Comparison of ENCODE assay signal across 27 cellular contexts in genomic region chr6:54173084-54173483, GRCh38.
DNase-seq lines count a peak whose midpoint lies in the region; ATAC-seq and TF ChIP-seq lines count a peak whose summit lies in the region.
"Had no signal": no experiment of that assay in that cellular context is flagged by ENCODE, and none has a peak within 500 bp of the region (broad histone marks: within the 10 kb centered on the region; RNA-seq: fewer than 3 reads in every experiment).

No MANE protein-coding gene starts in this region.

- H3K9me3 Mint-ChIP-seq in activated T-helper 2 cell treated with anti-CD3 and anti-CD28 coated beads, Interferon-gamma antibody, Interleukin-2, Interleukin-4, amounts not matched to agents 10 μg/mL and 5 μg/mL and 100 μg/mL, durations not matched to agents 14 hours and 24 hours and 36 hours, result no peaks in the 10 kb centered on the region
- H3K9me3 Mint-ChIP-seq: activated naive CD8-positive, alpha-beta T cell treated with anti-CD3 and anti-CD28 coated beads, Interleukin-2, amount 10 ng/mL, durations not matched to agents 7 days and 5 days had no signal

- TF ChIP-seq CTCF in AG10803 (conservative IDR thresholded peaks at IDR 0.05; ENCODE audit: low read length) (no peak), uterus (IDR thresholded peaks at IDR 0.05) (no peak)

- H3K27ac Mint-ChIP-seq in activated T-helper 2 cell treated with anti-CD3 and anti-CD28 coated beads, Interferon-gamma antibody, Interleukin-2, Interleukin-4, amounts not matched to agents 10 μg/mL and 5 μg/mL and 100 μg/mL, durations not matched to agents 14 hours and 24 hours and 36 hours, result no peak overlapping the region
- H3K27ac Mint-ChIP-seq: activated naive CD8-positive, alpha-beta T cell treated with anti-CD3 and anti-CD28 coated beads, Interleukin-2, amount 10 ng/mL, durations not matched to agents 7 days and 5 days; stimulated activated memory B cell treated with anti-CD40 and anti-IgM and Interleukin-4, amounts not matched to agents 10 μg/mL and 1 μg/mL and 100 μg/mL, for 72 hours; T-helper 17 cell had no signal

- no peaks in the 10 kb centered on the region for H3K27me3 Mint-ChIP-seq in activated T-helper 2 cell treated with anti-CD3 and anti-CD28 coated beads, Interferon-gamma antibody, Interleukin-2, Interleukin-4, amounts not matched to agents 10 μg/mL and 5 μg/mL and 100 μg/mL, durations not matched to agents 14 hours and 24 hours and 36 hours (ENCODE audit: low read depth)
- H3K27me3 Mint-ChIP-seq: activated naive CD8-positive, alpha-beta T cell treated with anti-CD3 and anti-CD28 coated beads, Interleukin-2, amount 10 ng/mL, durations not matched to agents 7 days and 5 days; central memory CD8-positive, alpha-beta T cell; stimulated activated memory B cell treated with anti-CD40 and anti-IgM and Interleukin-4, amounts not matched to agents 10 μg/mL and 1 μg/mL and 100 μg/mL, for 72 hours; T-helper 17 cell had no signal

- no peaks in the 10 kb centered on the region for H3K27me3 ChIP-seq in uterus
- H3K27me3 ChIP-seq: Peyer's patch, right lobe of liver, upper lobe of left lung had no signal

- H3K9me3 ChIP-seq in SK-N-MC (ENCODE audit: low read depth, low read length), result no peaks in the 10 kb centered on the region; the same call in 1 of the 2 replicates
- H3K9me3 ChIP-seq in uterus, result no peaks in the 10 kb centered on the region
- H3K9me3 ChIP-seq: Peyer's patch, right lobe of liver, upper lobe of left lung had no signal

- peak overlapping the region; percentile 67 for H3K27ac ChIP-seq in SK-N-MC
- H3K27ac ChIP-seq in uterus, result no peak overlapping the region
- H3K27ac ChIP-seq: C4-2B, Peyer's patch, right lobe of liver, upper lobe of left lung had no signal

- no peak overlapping the region for H3K9ac ChIP-seq in SK-N-MC (ENCODE audit: insufficient read length)

- H3K36me3 Mint-ChIP-seq in activated T-helper 2 cell treated with anti-CD3 and anti-CD28 coated beads, Interferon-gamma antibody, Interleukin-2, Interleukin-4, amounts not matched to agents 10 μg/mL and 5 μg/mL and 100 μg/mL, durations not matched to agents 14 hours and 24 hours and 36 hours (ENCODE audit: low read depth), result no peaks in the 10 kb centered on the region
- H3K36me3 Mint-ChIP-seq: activated naive CD8-positive, alpha-beta T cell treated with anti-CD3 and anti-CD28 coated beads, Interleukin-2, amount 10 ng/mL, durations not matched to agents 7 days and 5 days; stimulated activated memory B cell treated with anti-CD40 and anti-IgM and Interleukin-4, amounts not matched to agents 10 μg/mL and 1 μg/mL and 100 μg/mL, for 72 hours had no signal

- H3K4me1 Mint-ChIP-seq in activated T-helper 2 cell treated with anti-CD3 and anti-CD28 coated beads, Interferon-gamma antibody, Interleukin-2, Interleukin-4, amounts not matched to agents 10 μg/mL and 5 μg/mL and 100 μg/mL, durations not matched to agents 14 hours and 24 hours and 36 hours (ENCODE audit: low read depth), result no peaks in the 10 kb centered on the region
- H3K4me1 Mint-ChIP-seq: activated naive CD8-positive, alpha-beta T cell treated with anti-CD3 and anti-CD28 coated beads, Interleukin-2, amount 10 ng/mL, durations not matched to agents 7 days and 5 days; central memory CD8-positive, alpha-beta T cell; neural crest cell; stimulated activated memory B cell treated with anti-CD40 and anti-IgM and Interleukin-4, amounts not matched to agents 10 μg/mL and 1 μg/mL and 100 μg/mL, for 72 hours; T-helper 17 cell had no signal

- H3K4me1 ChIP-seq in uterus, result no peaks in the 10 kb centered on the region
- H3K4me1 ChIP-seq: Peyer's patch, right lobe of liver, upper lobe of left lung had no signal

- H3K36me3 ChIP-seq in SK-N-MC (ENCODE audit: insufficient read depth, low read length) (no peaks in the 10 kb centered on the region), uterus (peaks cover 0 to 5% of the 10 kb centered on the region in 2 donors)
- H3K36me3 ChIP-seq: Peyer's patch, right lobe of liver, upper lobe of left lung had no signal

- no peak overlapping the region for H3K4me3 Mint-ChIP-seq in activated T-helper 2 cell treated with anti-CD3 and anti-CD28 coated beads, Interferon-gamma antibody, Interleukin-2, Interleukin-4, amounts not matched to agents 10 μg/mL and 5 μg/mL and 100 μg/mL, durations not matched to agents 14 hours and 24 hours and 36 hours (ENCODE audit: low read depth)
- H3K4me3 Mint-ChIP-seq: activated naive CD8-positive, alpha-beta T cell treated with anti-CD3 and anti-CD28 coated beads, Interleukin-2, amount 10 ng/mL, durations not matched to agents 7 days and 5 days; central memory CD8-positive, alpha-beta T cell; neural crest cell; stimulated activated memory B cell treated with anti-CD40 and anti-IgM and Interleukin-4, amounts not matched to agents 10 μg/mL and 1 μg/mL and 100 μg/mL, for 72 hours; T-helper 17 cell had no signal

- H3K4me3 ChIP-seq in AG10803 (ENCODE audit: low read length) (no peak overlapping the region), SK-N-MC (no peak overlapping the region), uterus (no peak overlapping the region)
- H3K4me3 ChIP-seq: GM12878, Peyer's patch, right lobe of liver, upper lobe of left lung had no signal

- no peak for ATAC-seq in GM21737 (IDR thresholded peaks at IDR 0.05; ENCODE audit: unreplicated experiment)
- ATAC-seq: GM12878; HepG2; right lobe of liver; stimulated activated memory B cell treated with anti-CD40 and anti-IgM and Interleukin-4, amounts not matched to agents 10 μg/mL and 1 μg/mL and 100 μg/mL, for 72 hours; T-helper 17 cell had no signal

- intact Hi-C loops in activated T-helper 2 cell treated with anti-CD3 and anti-CD28 coated beads, Interferon-gamma antibody, Interleukin-2, Interleukin-4, amounts not matched to agents 10 μg/mL and 5 μg/mL and 100 μg/mL, durations not matched to agents 14 hours and 24 hours and 36 hours (cut with micrococcal nuclease), result no loop called here
- intact Hi-C loops in uterus (cut with DNase I; ENCODE audit: low total_unique reads), result no loop called here

- TF ChIP-seq POLR2A in uterus (IDR thresholded peaks at IDR 0.05), result no peak

- peak; percentile 30 for DNase-seq in AG10803 (ENCODE audit: low read depth)
- DNase-seq in HCEC 1CT, result peak; percentile 51
- no peak for DNase-seq in SK-N-MC (ENCODE audit: low read depth, low spot score)
- peak; percentile 53 for DNase-seq in iris pigment epithelial cell (ENCODE audit: low read depth)
- no peak for DNase-seq in DMS79 treated with DMSO at 0.1 percent for 48 hours (lab: John Stamatoyannopoulos, UW)
- DNase-seq in activated T-helper 2 cell treated with anti-CD3 and anti-CD28 coated beads, Interferon-gamma antibody, Interleukin-2, Interleukin-4, amounts not matched to agents 10 μg/mL and 5 μg/mL and 100 μg/mL, durations not matched to agents 14 hours and 24 hours and 36 hours (ENCODE audit: low spot score), result no peak
- no peak for DNase-seq in uterus
- DNase-seq: activated effector memory CD4-positive, alpha-beta T cell treated with anti-CD3 and anti-CD28 coated beads, Interleukin-2, amount 50 U/mL, for 16 hours; activated naive CD8-positive, alpha-beta T cell treated with anti-CD3 and anti-CD28 coated beads, Interleukin-2, amount 10 ng/mL, durations not matched to agents 7 days and 5 days; DMS79; head of caudate nucleus; NCI-H1048; NCI-H1930; NCI-H526; Peyer's patch; posterior cingulate gyrus; right lobe of liver; stimulated activated CD4-positive, alpha-beta T cell treated with anti-CD3 and anti-CD28 coated beads, Interleukin-4, amount 100 ng/mL, for 24 hours; T-helper 17 cell; upper lobe of left lung had no signal

Comparison
In these comparisons a context has a peak if more than half of its experiments do, and no peak if none do; other contexts are left out.
1. DNase-seq: peak in AG10803 (single experiment), HCEC 1CT (single experiment) and iris pigment epithelial cell (single experiment); none in SK-N-MC (single experiment), DMS79 treated with DMSO at 0.1 percent for 48 hours (single experiment), activated T-helper 2 cell treated with anti-CD3 and anti-CD28 coated beads, Interferon-gamma antibody, Interleukin-2, Interleukin-4, amounts not matched to agents 10 μg/mL and 5 μg/mL and 100 μg/mL, durations not matched to agents 14 hours and 24 hours and 36 hours (single experiment) and uterus (0 of 2).